8 cellular contexts compared by ENCODE assay signal in genomic region chr9:35489313-35490154, GRCh38. TPM values are rescaled to one million over a fixed set of nuclear protein-coding genes. Genes with fewer than 3 reads are reported as not detected.
DNase-seq lines count a peak whose midpoint lies in the region; ATAC-seq and TF ChIP-seq lines count a peak whose summit lies in the region.

RUSC2 (plus strand) TSS chr9:35490111; CDS start chr9:35546522, 56,411 bp downstream.

- WGBS in mesendoderm (ENCODE audit: extremely low coverage, insufficient coverage, low lambda C conversion rate) = no CpG with 5 or more reads among the region's 71 CpGs

- H2BK15ac ChIP-seq in mesendoderm (replicated peaks; ENCODE audit: low read depth) = no peak within 1 kb of the TSS

- peak within 1 kb of the TSS; percentile 88 for H3K18ac ChIP-seq in mesendoderm (ENCODE audit: low read length)

- H4K8ac ChIP-seq in mesendoderm (ENCODE audit: low read depth, low read length) = no peak within 1 kb of the TSS

- peak; percentile 10 for TF ChIP-seq CTCF in epithelial cell of esophagus (IDR thresholded peaks at IDR 0.05; ENCODE audit: insufficient read depth, low read depth, low read length, missing control alignments)

- peak within 1 kb of the TSS; percentile 93 for H3K9ac ChIP-seq in mesendoderm (ENCODE audit: low read length)

- peak within 1 kb of the TSS; percentile 89 for H3K4me2 ChIP-seq in mesendoderm (ENCODE audit: low read length)

- no peaks in the 10 kb centered on the region for H3K79me2 ChIP-seq in mesendoderm (ENCODE audit: control insufficient read depth, insufficient read depth, low read length)

- H3K4me1 ChIP-seq in mesendoderm (ENCODE audit: control insufficient read depth, low read depth, low read length) = peaks cover 3% of the 10 kb centered on the region

- H3K27me3 ChIP-seq in mesendoderm (ENCODE audit: insufficient read depth, low read length, poor library complexity) = no peaks in the 10 kb centered on the region

- H3K23ac ChIP-seq in mesendoderm (ENCODE audit: low read length) = peak within 1 kb of the TSS; percentile 59

- H3K27ac ChIP-seq in mesendoderm (ENCODE audit: low read depth, low read length) = peak within 1 kb of the TSS; percentile 90

- H3K79me1 ChIP-seq in mesendoderm (ENCODE audit: low read length) = peaks cover 1% of the 10 kb centered on the region

- H2BK120ac ChIP-seq in mesendoderm (ENCODE audit: low read depth, low read length) = peak within 1 kb of the TSS; percentile 31

- no peak within 1 kb of the TSS for H2AK5ac ChIP-seq in mesendoderm (ENCODE audit: low read length)

- no peak within 1 kb of the TSS for H4K5ac ChIP-seq in mesendoderm (ENCODE audit: low read length)

- peak within 1 kb of the TSS; percentile 87 for H3K4ac ChIP-seq in mesendoderm (ENCODE audit: low read depth, low read length)

- H3K36me3 ChIP-seq in mesendoderm (ENCODE audit: control insufficient read depth, insufficient read depth, low read length) = no peaks in the 10 kb centered on the region

- peak within 1 kb of the TSS; percentile 73 for H3K4me3 ChIP-seq in epithelial cell of esophagus (ENCODE audit: low read length)
- H3K4me3 ChIP-seq in mesendoderm (ENCODE audit: low read length) = peak within 1 kb of the TSS; percentile 81

- H2BK5ac ChIP-seq in mesendoderm (ENCODE audit: low read length) = peak within 1 kb of the TSS; percentile 76

- peak within 1 kb of the TSS; percentile 98 for H3K56ac ChIP-seq in mesendoderm (ENCODE audit: low read length)

- ATAC-seq in HG03175 (IDR thresholded peaks at IDR 0.05; ENCODE audit: unreplicated experiment) (peak; percentile 57), GM19397 (IDR thresholded peaks at IDR 0.05; ENCODE audit: unreplicated experiment) (no peak)

- DNase-seq in COR-L47 (lab: John Stamatoyannopoulos, UW) = peak; percentile 90
- DNase-seq in NCI-H748 treated with DMSO at 0.1 percent for 48 hours (lab: John Stamatoyannopoulos, UW) = peak; percentile 56
- peak; percentile 30 for DNase-seq in activated T-cell treated with anti-CD3 and anti-CD28 coated beads for 24 hours (ENCODE audit: low read depth)
- peak; percentile 80 for DNase-seq in epithelial cell of esophagus (ENCODE audit: low read depth)
- DNase-seq in mesendoderm = peak; percentile 96
- DNase-seq in stimulated activated CD8-positive, alpha-beta memory T cell treated with anti-CD3 and anti-CD28 coated beads, Interleukin-12 subunit alpha, Interleukin-12 subunit beta, amount 100 ng/mL, for 4 hours (ENCODE audit: low read depth) = peak; percentile 22

RNA-seq across cellular contexts. Expression of gene RUSC2, which starts in this region (rescaled TPM):
- 4.1 TPM for polyA plus RNA-seq in mesendoderm (2013, experiment 1 of 2)
- polyA plus RNA-seq in mesendoderm (2013, experiment 2 of 2) = 3.9 TPM

Comparison
In these comparisons a context has a peak if more than half of its experiments do, and no peak if none do; other contexts are left out.
1. DNase-seq: peak in every context shown above with its lines; median percentile 96 in mesendoderm; 90 in COR-L47; 80 in epithelial cell of esophagus; 56 in NCI-H748 treated with DMSO at 0.1 percent for 48 hours; 30 in activated T-cell treated with anti-CD3 and anti-CD28 coated beads for 24 hours; 22 in stimulated activated CD8-positive, alpha-beta memory T cell treated with anti-CD3 and anti-CD28 coated beads, Interleukin-12 subunit alpha, Interleukin-12 subunit beta, amount 100 ng/mL, for 4 hours.